In the genomic region with DNA sequence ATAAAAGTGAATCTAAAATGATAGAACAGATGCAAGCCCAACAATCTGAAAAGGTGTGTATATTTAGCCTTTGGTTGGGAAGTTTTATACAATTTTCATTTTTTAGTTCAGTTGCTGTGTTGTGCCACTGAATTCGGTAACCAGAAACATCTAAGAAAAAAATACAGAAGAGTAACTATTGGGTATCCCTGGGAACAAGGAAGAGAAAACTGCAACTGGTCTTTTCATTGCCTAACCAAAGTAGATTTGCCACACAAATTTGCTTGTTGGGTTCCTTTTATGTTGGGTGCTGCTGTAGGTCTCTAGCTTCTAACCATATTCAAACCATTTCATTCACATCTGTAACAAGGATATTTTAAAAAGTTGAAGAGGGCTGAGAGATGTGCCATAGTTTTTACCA, we compare ENCODE assay signal across 1 cellular context.
TF ChIP-seq lines count a peak whose summit lies in the region.

No MANE protein-coding gene starts in this region.

TF ChIP-seq in K562, 482 proteins besides CTCF, POLR2A, EP300 and RAD21:
- TF ChIP-seq CREB5 (CRISPR knock-in tag; IDR thresholded peaks at IDR 0.05): no peak
- no peak for TF ChIP-seq TEAD2 (tag; IDR thresholded peaks at IDR 0.05)
- TF ChIP-seq SRSF7 (optimal IDR thresholded peaks at IDR 0.05; ENCODE audit: low read depth, low read length): no peak
- no peak for TF ChIP-seq MED1 (CRISPR knock-in tag; IDR thresholded peaks at IDR 0.05; ENCODE audit: borderline replicate concordance)
- TF ChIP-seq GTF2A2 (tag; IDR thresholded peaks at IDR 0.05): no peak
